Comparison of ENCODE assay signal across 17 cellular contexts in the genomic region with DNA sequence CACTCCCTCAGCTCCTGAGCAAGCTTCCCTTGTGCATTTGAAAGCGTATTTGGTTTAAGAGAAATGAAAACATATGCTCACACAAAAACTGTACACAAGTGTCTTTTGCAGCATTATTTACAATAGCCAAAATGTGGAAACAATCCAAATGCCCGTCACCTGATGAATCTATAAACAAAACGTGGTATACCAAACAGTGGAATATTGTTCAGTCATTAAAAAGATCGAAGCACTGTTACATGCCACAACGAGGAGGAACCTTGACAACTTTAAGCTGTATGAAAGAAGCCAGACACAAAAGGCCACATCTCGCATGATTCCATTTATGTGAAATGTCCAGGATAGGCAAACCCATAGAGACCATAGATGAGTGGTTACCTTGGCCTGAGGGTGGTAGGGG.
"Had no signal": no experiment of that assay in that cellular context is flagged by ENCODE, and none has a peak within 500 bp of the region (broad histone marks: within the 10 kb centered on the region; RNA-seq: fewer than 3 reads in every experiment).

No MANE protein-coding gene starts in this region.

- H3K9me3 Mint-ChIP-seq: memory B cell, naive B cell, nephron had no signal

- H3K4me2 ChIP-seq: smooth muscle cell had no signal

- H3K4me3 ChIP-seq: coronary artery, heart left ventricle, lower lobe of right lung, smooth muscle cell, upper lobe of left lung, uterus had no signal

- H3K4me1 ChIP-seq: lower lobe of right lung, uterus had no signal

- H3K27me3 ChIP-seq: heart left ventricle, upper lobe of left lung, uterus had no signal

- H3K36me3 ChIP-seq: heart left ventricle, lower lobe of right lung, upper lobe of left lung, uterus had no signal

- ATAC-seq: esophagus mucosa, heart left ventricle, lower lobe of right lung, right cardiac atrium had no signal

- H3K27ac ChIP-seq: coronary artery, heart left ventricle, lower lobe of right lung, upper lobe of left lung, uterus had no signal

- H3K27ac Mint-ChIP-seq: memory B cell had no signal

- H3K4me3 Mint-ChIP-seq: memory B cell, nephron had no signal

- DNase-seq: effector CD4-positive, alpha-beta T cell; heart left ventricle; hippocampal formation; kidney glomerular epithelial cell; lower lobe of right lung; midbrain; naive B cell; right cardiac atrium; stimulated activated CD4-positive, alpha-beta T cell treated with anti-CD3 and anti-CD28 coated beads, Interleukin-2, amount 100 ng/mL, for 48 hours; stimulated activated naive CD4-positive, alpha-beta T cell treated with Interleukin-2 at 50 U/mL for 16 hours; upper lobe of left lung; uterus had no signal

- H3K36me3 Mint-ChIP-seq: memory B cell, naive B cell had no signal

- H3K9me3 ChIP-seq: heart left ventricle, lower lobe of right lung, upper lobe of left lung, uterus had no signal

- H3K4me1 Mint-ChIP-seq: memory B cell had no signal
